ENCODE assay signal across 19 cellular contexts in genomic region chr4:53935780-53936179, GRCh38.
DNase-seq lines count a peak whose midpoint lies in the region; ATAC-seq, FAIRE-seq and TF ChIP-seq lines count a peak whose summit lies in the region.
"Had no signal": no experiment of that assay in that cellular context is flagged by ENCODE, and none has a peak within 500 bp of the region (broad histone marks: within the 10 kb centered on the region; RNA-seq: fewer than 3 reads in every experiment).

No MANE protein-coding gene starts in this region.

- H3K27me3 ChIP-seq in bronchial epithelial cell (ENCODE audit: control insufficient read depth, insufficient read depth, low read length) = no peaks in the 10 kb centered on the region
- H3K27me3 ChIP-seq: upper lobe of right lung had no signal

- no peak for TF ChIP-seq POLR2A in GM12891 (IDR thresholded peaks at IDR 0.05; ENCODE audit: low read depth, low read length)

- DNase-seq in AG04449 (ENCODE audit: low read depth, low spot score) (peak; percentile 76), HFFc6 (peak; percentile 55), bronchial epithelial cell (ENCODE audit: low read depth) (peak; percentile 70), fibroblast of villous mesenchyme (ENCODE audit: low read depth) (peak; percentile 72), SK-N-DZ (ENCODE audit: low spot score) (no peak), GM12891 (ENCODE audit: insufficient read length, low spot score) (no peak)
- DNase-seq: activated CD4-positive, alpha-beta memory T cell treated with anti-CD3 and anti-CD28 coated beads for 36 hours; activated gamma-delta T cell treated with Interleukin-2 at 50 U/mL for 16 hours; mesenchymal stem cell; MM.1S; NCI-H1694 treated with DMSO at 0.1 percent for 48 hours; NCI-H69; occipital lobe; right cardiac atrium; upper lobe of right lung had no signal

- ATAC-seq in HG02981 (IDR thresholded peaks at IDR 0.05; ENCODE audit: unreplicated experiment) (no peak), HG02870 (IDR thresholded peaks at IDR 0.05; ENCODE audit: unreplicated experiment) (no peak)
- ATAC-seq: right cardiac atrium, upper lobe of right lung had no signal

- H3K4me3 ChIP-seq in AG04449 (ENCODE audit: low read depth, low read length) (no peak overlapping the region), bronchial epithelial cell (ENCODE audit: low read depth, low read length) (no peak overlapping the region), fibroblast of villous mesenchyme (ENCODE audit: low read depth, low read length) (no peak overlapping the region)
- H3K4me3 ChIP-seq: SK-N-MC, upper lobe of right lung had no signal

- peak overlapping the region; percentile 2; the same call in 1 of the 2 replicates for H3K4me3 Mint-ChIP-seq in HFFc6
- H3K4me3 Mint-ChIP-seq: activated CD4-positive, alpha-beta memory T cell treated with anti-CD3 and anti-CD28 coated beads for 36 hours; central memory CD8-positive, alpha-beta T cell had no signal

- peaks cover 20% of the 10 kb centered on the region for H3K9me3 Mint-ChIP-seq in HFFc6
- H3K9me3 Mint-ChIP-seq: central memory CD8-positive, alpha-beta T cell had no signal

- peak overlapping the region; percentile 60; the same call in 1 of the 2 replicates for H3K27ac Mint-ChIP-seq in HFFc6
- H3K27ac Mint-ChIP-seq: activated CD4-positive, alpha-beta memory T cell treated with anti-CD3 and anti-CD28 coated beads for 36 hours had no signal

- no peaks in the 10 kb centered on the region for H3K27me3 Mint-ChIP-seq in HFFc6 (ENCODE audit: insufficient read depth)
- H3K27me3 Mint-ChIP-seq: central memory CD8-positive, alpha-beta T cell had no signal

- H3K36me3 ChIP-seq in bronchial epithelial cell (ENCODE audit: control insufficient read depth, insufficient read depth, low read length) = no peaks in the 10 kb centered on the region
- H3K36me3 ChIP-seq: upper lobe of right lung had no signal

- CTCF ChIA-PET in AG04449 (lab: Yijun Ruan, JAX) = interaction anchor here (1.1 to 2.2 kb wide), 3 partner anchors 27 to 459 kb away, joined by 3 to 6 read pairs (median 4); no protein-coding TSS in a partner anchor

- peaks cover 57% of the 10 kb centered on the region for H3K4me1 Mint-ChIP-seq in HFFc6 (ENCODE audit: low read depth)
- H3K4me1 Mint-ChIP-seq: central memory CD8-positive, alpha-beta T cell had no signal

- peaks cover 17% of the 10 kb centered on the region for H3K36me3 Mint-ChIP-seq in HFFc6 (ENCODE audit: low read depth)

- TF ChIP-seq CTCF in AG04449 (IDR thresholded peaks at IDR 0.05; ENCODE audit: insufficient read depth, low read length, missing control alignments) (no peak), HFFc6 (IDR thresholded peaks at IDR 0.05) (no peak), bronchial epithelial cell (IDR thresholded peaks at IDR 0.05; ENCODE audit: insufficient read depth, low read length, severe bottlenecking) (no peak), fibroblast of villous mesenchyme (IDR thresholded peaks at IDR 0.05; ENCODE audit: insufficient read depth, low read depth, low read length) (no peak)

- POLR2A ChIA-PET in AG04449 (lab: Yijun Ruan, JAX) = interaction anchor here (0.7 kb wide), 1 partner anchor 51 kb away, joined by 3 read pairs; no protein-coding TSS in a partner anchor

- FAIRE-seq in bronchial epithelial cell (lab: Jason Lieb, UNC) = no peak
- FAIRE-seq in GM12891 (lab: Jason Lieb, UNC) = no peak

TF ChIP-seq in GM12891, 5 proteins besides CTCF, POLR2A, EP300 and RAD21:
- TF ChIP-seq POLR2AphosphoS5 (IDR thresholded peaks at IDR 0.05; ENCODE audit: low read depth, low read length) (no peak), SPI1 (IDR thresholded peaks at IDR 0.05; ENCODE audit: low read depth, low read length) (no peak), TAF1 (IDR thresholded peaks at IDR 0.05; ENCODE audit: low read depth, low read length) (no peak), PAX5 (IDR thresholded peaks at IDR 0.05; ENCODE audit: insufficient read depth, low read length, severe bottlenecking) (no peak), POU2F2 (IDR thresholded peaks at IDR 0.05; ENCODE audit: low read depth, low read length) (no peak)
TF ChIP-seq in GM12891: peak in this region for 0.

Comparison
In these comparisons a context has a peak if more than half of its experiments do, and no peak if none do; other contexts are left out.
1. DNase-seq: peak in AG04449 (single experiment), HFFc6 (single experiment), bronchial epithelial cell (single experiment) and fibroblast of villous mesenchyme (single experiment); none in SK-N-DZ (single experiment) and GM12891 (single experiment).